Comparison of ENCODE assay signal across 1 cellular context in the genomic region with DNA sequence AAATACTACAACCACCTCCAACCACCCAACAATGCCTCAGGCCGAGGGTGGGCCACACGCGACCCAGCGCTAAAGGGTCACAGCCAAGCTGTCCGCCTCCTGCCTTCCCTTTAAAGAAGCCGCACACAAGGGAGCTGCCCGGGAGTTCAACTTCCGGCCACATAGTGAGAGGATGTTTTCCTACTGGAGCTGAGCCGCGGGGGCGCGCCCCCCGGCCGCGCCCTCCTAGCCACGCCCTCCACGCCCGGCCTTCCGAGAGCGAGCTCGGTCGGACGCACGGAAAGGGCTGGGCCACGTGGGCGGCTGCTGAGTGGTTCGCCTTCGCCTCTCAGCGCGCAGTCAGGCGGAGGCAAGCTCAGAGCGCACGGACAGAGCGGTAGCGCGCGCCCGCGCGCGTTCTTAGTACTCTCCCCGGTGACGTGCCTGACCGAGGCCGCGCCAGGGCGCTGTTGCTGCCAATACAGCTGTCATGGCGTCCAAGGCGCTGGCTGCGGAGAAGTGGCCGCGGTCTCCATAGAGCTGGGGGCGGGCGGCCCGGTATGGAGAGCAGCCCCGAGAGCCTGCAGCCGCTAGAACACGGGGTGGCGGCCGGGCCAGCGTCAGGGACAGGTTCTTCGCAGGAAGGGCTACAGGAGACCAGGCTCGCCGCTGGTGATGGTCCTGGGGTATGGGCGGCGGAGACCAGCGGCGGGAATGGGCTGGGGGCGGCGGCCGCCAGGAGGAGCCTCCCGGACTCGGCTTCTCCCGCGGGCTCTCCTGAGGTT.
TF ChIP-seq lines count a peak whose summit lies in the region.

A gene with protein sequence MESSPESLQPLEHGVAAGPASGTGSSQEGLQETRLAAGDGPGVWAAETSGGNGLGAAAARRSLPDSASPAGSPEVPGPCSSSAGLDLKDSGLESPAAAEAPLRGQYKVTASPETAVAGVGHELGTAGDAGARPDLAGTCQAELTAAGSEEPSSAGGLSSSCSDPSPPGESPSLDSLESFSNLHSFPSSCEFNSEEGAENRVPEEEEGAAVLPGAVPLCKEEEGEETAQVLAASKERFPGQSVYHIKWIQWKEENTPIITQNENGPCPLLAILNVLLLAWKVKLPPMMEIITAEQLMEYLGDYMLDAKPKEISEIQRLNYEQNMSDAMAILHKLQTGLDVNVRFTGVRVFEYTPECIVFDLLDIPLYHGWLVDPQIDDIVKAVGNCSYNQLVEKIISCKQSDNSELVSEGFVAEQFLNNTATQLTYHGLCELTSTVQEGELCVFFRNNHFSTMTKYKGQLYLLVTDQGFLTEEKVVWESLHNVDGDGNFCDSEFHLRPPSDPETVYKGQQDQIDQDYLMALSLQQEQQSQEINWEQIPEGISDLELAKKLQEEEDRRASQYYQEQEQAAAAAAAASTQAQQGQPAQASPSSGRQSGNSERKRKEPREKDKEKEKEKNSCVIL (plus strand): TSS at position 446 of the 764 bp plus-strand sequence. CDS start 94 bp downstream, at position 540.

TF ChIP-seq in HepG2, 621 proteins besides CTCF, POLR2A, EP300 and RAD21 (continued from another document and continues in another):
- TF ChIP-seq, protein P1, sequence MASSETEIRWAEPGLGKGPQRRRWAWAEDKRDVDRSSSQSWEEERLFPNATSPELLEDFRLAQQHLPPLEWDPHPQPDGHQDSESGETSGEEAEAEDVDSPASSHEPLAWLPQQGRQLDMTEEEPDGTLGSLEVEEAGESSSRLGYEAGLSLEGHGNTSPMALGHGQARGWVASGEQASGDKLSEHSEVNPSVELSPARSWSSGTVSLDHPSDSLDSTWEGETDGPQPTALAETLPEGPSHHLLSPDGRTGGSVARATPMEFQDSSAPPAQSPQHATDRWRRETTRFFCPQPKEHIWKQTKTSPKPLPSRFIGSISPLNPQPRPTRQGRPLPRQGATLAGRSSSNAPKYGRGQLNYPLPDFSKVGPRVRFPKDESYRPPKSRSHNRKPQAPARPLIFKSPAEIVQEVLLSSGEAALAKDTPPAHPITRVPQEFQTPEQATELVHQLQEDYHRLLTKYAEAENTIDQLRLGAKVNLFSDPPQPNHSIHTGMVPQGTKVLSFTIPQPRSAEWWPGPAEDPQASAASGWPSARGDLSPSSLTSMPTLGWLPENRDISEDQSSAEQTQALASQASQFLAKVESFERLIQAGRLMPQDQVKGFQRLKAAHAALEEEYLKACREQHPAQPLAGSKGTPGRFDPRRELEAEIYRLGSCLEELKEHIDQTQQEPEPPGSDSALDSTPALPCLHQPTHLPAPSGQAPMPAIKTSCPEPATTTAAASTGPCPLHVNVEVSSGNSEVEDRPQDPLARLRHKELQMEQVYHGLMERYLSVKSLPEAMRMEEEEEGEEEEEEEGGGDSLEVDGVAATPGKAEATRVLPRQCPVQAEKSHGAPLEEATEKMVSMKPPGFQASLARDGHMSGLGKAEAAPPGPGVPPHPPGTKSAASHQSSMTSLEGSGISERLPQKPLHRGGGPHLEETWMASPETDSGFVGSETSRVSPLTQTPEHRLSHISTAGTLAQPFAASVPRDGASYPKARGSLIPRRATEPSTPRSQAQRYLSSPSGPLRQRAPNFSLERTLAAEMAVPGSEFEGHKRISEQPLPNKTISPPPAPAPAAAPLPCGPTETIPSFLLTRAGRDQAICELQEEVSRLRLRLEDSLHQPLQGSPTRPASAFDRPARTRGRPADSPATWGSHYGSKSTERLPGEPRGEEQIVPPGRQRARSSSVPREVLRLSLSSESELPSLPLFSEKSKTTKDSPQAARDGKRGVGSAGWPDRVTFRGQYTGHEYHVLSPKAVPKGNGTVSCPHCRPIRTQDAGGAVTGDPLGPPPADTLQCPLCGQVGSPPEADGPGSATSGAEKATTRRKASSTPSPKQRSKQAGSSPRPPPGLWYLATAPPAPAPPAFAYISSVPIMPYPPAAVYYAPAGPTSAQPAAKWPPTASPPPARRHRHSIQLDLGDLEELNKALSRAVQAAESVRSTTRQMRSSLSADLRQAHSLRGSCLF (CRISPR knock-in tag; IDR thresholded peaks at IDR 0.05; ENCODE audit: borderline replicate concordance) = no peak
- TF ChIP-seq, protein P2, sequence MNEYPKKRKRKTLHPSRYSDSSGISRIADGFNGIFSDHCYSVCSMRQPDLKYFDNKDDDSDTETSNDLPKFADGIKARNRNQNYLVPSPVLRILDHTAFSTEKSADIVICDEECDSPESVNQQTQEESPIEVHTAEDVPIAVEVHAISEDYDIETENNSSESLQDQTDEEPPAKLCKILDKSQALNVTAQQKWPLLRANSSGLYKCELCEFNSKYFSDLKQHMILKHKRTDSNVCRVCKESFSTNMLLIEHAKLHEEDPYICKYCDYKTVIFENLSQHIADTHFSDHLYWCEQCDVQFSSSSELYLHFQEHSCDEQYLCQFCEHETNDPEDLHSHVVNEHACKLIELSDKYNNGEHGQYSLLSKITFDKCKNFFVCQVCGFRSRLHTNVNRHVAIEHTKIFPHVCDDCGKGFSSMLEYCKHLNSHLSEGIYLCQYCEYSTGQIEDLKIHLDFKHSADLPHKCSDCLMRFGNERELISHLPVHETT (CRISPR knock-in tag; conservative IDR thresholded peaks at IDR 0.05) = no peak; the same call in 1 of the 2 replicates
- TF ChIP-seq, protein P3, sequence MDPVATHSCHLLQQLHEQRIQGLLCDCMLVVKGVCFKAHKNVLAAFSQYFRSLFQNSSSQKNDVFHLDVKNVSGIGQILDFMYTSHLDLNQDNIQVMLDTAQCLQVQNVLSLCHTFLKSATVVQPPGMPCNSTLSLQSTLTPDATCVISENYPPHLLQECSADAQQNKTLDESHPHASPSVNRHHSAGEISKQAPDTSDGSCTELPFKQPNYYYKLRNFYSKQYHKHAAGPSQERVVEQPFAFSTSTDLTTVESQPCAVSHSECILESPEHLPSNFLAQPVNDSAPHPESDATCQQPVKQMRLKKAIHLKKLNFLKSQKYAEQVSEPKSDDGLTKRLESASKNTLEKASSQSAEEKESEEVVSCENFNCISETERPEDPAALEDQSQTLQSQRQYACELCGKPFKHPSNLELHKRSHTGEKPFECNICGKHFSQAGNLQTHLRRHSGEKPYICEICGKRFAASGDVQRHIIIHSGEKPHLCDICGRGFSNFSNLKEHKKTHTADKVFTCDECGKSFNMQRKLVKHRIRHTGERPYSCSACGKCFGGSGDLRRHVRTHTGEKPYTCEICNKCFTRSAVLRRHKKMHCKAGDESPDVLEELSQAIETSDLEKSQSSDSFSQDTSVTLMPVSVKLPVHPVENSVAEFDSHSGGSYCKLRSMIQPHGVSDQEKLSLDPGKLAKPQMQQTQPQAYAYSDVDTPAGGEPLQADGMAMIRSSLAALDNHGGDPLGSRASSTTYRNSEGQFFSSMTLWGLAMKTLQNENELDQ (CRISPR knock-in tag; IDR thresholded peaks at IDR 0.05; ENCODE audit: borderline replicate concordance) = no peak
- TF ChIP-seq NFKB2 (CRISPR knock-in tag; IDR thresholded peaks at IDR 0.05; ENCODE audit: borderline replicate concordance) = peak; percentile 69
- TF ChIP-seq TEAD3 (CRISPR knock-in tag; optimal IDR thresholded peaks at IDR 0.05; ENCODE audit: borderline replicate concordance) = peak; percentile 1
- TF ChIP-seq DNMT1 (CRISPR knock-in tag; IDR thresholded peaks at IDR 0.05) = no peak
- TF ChIP-seq ISL2 (CRISPR knock-in tag; IDR thresholded peaks at IDR 0.05) = no peak
- peak; percentile 82; the same call in 1 of the 2 replicates for TF ChIP-seq ZFP90 (CRISPR knock-in tag; IDR thresholded peaks at IDR 0.05; ENCODE audit: borderline replicate concordance)
- TF ChIP-seq TBP (CRISPR knock-in tag; IDR thresholded peaks at IDR 0.05) = no peak
- TF ChIP-seq NR1H2 (CRISPR knock-in tag; IDR thresholded peaks at IDR 0.05; ENCODE audit: borderline replicate concordance, low read depth) = no peak
- peak; percentile 93; the same call in 1 of the 2 replicates for TF ChIP-seq MEIS1 (CRISPR knock-in tag; IDR thresholded peaks at IDR 0.05; ENCODE audit: borderline replicate concordance)
- no peak for TF ChIP-seq GLI4 (CRISPR knock-in tag; IDR thresholded peaks at IDR 0.05; ENCODE audit: borderline replicate concordance)
- TF ChIP-seq SRF (IDR thresholded peaks at IDR 0.05; ENCODE audit: low read depth, low read length) = no peak
- peak; percentile 79 for TF ChIP-seq CREB1 (IDR thresholded peaks at IDR 0.05)
- peak; percentile 43 for TF ChIP-seq CREB1 (CRISPR knock-in tag; IDR thresholded peaks at IDR 0.05)
- TF ChIP-seq, protein P4, sequence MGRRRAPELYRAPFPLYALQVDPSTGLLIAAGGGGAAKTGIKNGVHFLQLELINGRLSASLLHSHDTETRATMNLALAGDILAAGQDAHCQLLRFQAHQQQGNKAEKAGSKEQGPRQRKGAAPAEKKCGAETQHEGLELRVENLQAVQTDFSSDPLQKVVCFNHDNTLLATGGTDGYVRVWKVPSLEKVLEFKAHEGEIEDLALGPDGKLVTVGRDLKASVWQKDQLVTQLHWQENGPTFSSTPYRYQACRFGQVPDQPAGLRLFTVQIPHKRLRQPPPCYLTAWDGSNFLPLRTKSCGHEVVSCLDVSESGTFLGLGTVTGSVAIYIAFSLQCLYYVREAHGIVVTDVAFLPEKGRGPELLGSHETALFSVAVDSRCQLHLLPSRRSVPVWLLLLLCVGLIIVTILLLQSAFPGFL (CRISPR knock-in tag; IDR thresholded peaks at IDR 0.05) = no peak
- peak; percentile 27; the same call in 1 of the 2 replicates for TF ChIP-seq ZBTB7A (CRISPR knock-in tag; IDR thresholded peaks at IDR 0.05)
- no peak for TF ChIP-seq U2AF2 (IDR thresholded peaks at IDR 0.05; ENCODE audit: low read depth, low read length)
- TF ChIP-seq, protein P5, sequence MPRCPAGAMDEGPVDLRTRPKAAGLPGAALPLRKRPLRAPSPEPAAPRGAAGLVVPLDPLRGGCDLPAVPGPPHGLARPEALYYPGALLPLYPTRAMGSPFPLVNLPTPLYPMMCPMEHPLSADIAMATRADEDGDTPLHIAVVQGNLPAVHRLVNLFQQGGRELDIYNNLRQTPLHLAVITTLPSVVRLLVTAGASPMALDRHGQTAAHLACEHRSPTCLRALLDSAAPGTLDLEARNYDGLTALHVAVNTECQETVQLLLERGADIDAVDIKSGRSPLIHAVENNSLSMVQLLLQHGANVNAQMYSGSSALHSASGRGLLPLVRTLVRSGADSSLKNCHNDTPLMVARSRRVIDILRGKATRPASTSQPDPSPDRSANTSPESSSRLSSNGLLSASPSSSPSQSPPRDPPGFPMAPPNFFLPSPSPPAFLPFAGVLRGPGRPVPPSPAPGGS (CRISPR knock-in tag; IDR thresholded peaks at IDR 0.05) = no peak
- no peak for TF ChIP-seq SNAI1 (CRISPR knock-in tag; IDR thresholded peaks at IDR 0.05; ENCODE audit: borderline replicate concordance)
- TF ChIP-seq ZNF232 (CRISPR knock-in tag; IDR thresholded peaks at IDR 0.05; ENCODE audit: borderline replicate concordance) = peak; percentile 88
- TF ChIP-seq, protein P6, sequence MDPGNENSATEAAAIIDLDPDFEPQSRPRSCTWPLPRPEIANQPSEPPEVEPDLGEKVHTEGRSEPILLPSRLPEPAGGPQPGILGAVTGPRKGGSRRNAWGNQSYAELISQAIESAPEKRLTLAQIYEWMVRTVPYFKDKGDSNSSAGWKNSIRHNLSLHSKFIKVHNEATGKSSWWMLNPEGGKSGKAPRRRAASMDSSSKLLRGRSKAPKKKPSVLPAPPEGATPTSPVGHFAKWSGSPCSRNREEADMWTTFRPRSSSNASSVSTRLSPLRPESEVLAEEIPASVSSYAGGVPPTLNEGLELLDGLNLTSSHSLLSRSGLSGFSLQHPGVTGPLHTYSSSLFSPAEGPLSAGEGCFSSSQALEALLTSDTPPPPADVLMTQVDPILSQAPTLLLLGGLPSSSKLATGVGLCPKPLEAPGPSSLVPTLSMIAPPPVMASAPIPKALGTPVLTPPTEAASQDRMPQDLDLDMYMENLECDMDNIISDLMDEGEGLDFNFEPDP (CRISPR knock-in tag; conservative IDR thresholded peaks at IDR 0.05) = no peak
- TF ChIP-seq, protein P7, sequence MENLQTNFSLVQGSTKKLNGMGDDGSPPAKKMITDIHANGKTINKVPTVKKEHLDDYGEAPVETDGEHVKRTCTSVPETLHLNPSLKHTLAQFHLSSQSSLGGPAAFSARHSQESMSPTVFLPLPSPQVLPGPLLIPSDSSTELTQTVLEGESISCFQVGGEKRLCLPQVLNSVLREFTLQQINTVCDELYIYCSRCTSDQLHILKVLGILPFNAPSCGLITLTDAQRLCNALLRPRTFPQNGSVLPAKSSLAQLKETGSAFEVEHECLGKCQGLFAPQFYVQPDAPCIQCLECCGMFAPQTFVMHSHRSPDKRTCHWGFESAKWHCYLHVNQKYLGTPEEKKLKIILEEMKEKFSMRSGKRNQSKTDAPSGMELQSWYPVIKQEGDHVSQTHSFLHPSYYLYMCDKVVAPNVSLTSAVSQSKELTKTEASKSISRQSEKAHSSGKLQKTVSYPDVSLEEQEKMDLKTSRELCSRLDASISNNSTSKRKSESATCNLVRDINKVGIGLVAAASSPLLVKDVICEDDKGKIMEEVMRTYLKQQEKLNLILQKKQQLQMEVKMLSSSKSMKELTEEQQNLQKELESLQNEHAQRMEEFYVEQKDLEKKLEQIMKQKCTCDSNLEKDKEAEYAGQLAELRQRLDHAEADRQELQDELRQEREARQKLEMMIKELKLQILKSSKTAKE (CRISPR knock-in tag; IDR thresholded peaks at IDR 0.05; ENCODE audit: borderline replicate concordance) = peak; percentile 70; the same call in 1 of the 2 replicates
- TF ChIP-seq ZNF605 (CRISPR knock-in tag; IDR thresholded peaks at IDR 0.05) = peak; percentile 83
- peak; percentile 75 for TF ChIP-seq ZNF343 (CRISPR knock-in tag; IDR thresholded peaks at IDR 0.05)
- no peak for TF ChIP-seq SMARCC2 (IDR thresholded peaks at IDR 0.05)
- TF ChIP-seq ZNF75D (CRISPR knock-in tag; IDR thresholded peaks at IDR 0.05; ENCODE audit: borderline replicate concordance) = no peak
- TF ChIP-seq, protein P8, sequence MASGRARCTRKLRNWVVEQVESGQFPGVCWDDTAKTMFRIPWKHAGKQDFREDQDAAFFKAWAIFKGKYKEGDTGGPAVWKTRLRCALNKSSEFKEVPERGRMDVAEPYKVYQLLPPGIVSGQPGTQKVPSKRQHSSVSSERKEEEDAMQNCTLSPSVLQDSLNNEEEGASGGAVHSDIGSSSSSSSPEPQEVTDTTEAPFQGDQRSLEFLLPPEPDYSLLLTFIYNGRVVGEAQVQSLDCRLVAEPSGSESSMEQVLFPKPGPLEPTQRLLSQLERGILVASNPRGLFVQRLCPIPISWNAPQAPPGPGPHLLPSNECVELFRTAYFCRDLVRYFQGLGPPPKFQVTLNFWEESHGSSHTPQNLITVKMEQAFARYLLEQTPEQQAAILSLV (CRISPR knock-in tag; IDR thresholded peaks at IDR 0.05; ENCODE audit: borderline replicate concordance) = peak; percentile 14; the same call in 1 of the 2 replicates
- peak; percentile 79; the same call in 1 of the 2 replicates for TF ChIP-seq PRMT3 (CRISPR knock-in tag; IDR thresholded peaks at IDR 0.05; ENCODE audit: borderline replicate concordance, low read depth)
- TF ChIP-seq TCF12 (IDR thresholded peaks at IDR 0.05) = no peak
- TF ChIP-seq TCF12 (CRISPR knock-in tag; IDR thresholded peaks at IDR 0.05) = no peak
- no peak for TF ChIP-seq ZBTB1 (CRISPR knock-in tag; IDR thresholded peaks at IDR 0.05; ENCODE audit: borderline replicate concordance)
- TF ChIP-seq ELF3 (CRISPR knock-in tag; IDR thresholded peaks at IDR 0.05) = peak; percentile 46; the same call in 1 of the 2 replicates
- peak; percentile 67; the same call in 1 of the 2 replicates for TF ChIP-seq YEATS2 (CRISPR knock-in tag; IDR thresholded peaks at IDR 0.05; ENCODE audit: borderline replicate concordance)
- TF ChIP-seq ZNF224 (CRISPR knock-in tag; IDR thresholded peaks at IDR 0.05) = 0 out of 2 replicates have a peak, but pooled peaks have one; percentile 76
- TF ChIP-seq KDM5B (CRISPR knock-in tag; IDR thresholded peaks at IDR 0.05; ENCODE audit: borderline replicate concordance) = peak; percentile 76; the same call in 1 of the 2 replicates
- peak; percentile 7; the same call in 1 of the 2 replicates for TF ChIP-seq HNF4G (IDR thresholded peaks at IDR 0.05; ENCODE audit: borderline replicate concordance, low read depth, low read length)
- TF ChIP-seq HNF4G (CRISPR knock-in tag; IDR thresholded peaks at IDR 0.05; ENCODE audit: borderline replicate concordance, low read depth) = no peak
- TF ChIP-seq XRCC5 (optimal IDR thresholded peaks at IDR 0.05; ENCODE audit: low read length) = peak; percentile 40
- no peak for TF ChIP-seq HOXA7 (CRISPR knock-in tag; IDR thresholded peaks at IDR 0.05)
- TF ChIP-seq ZSCAN22 (CRISPR knock-in tag; IDR thresholded peaks at IDR 0.05) = no peak
